ENCODE assay signal across 8 cellular contexts in genomic region chr12:76878045-76878898, GRCh38. TPM values are rescaled to one million over a fixed set of nuclear protein-coding genes. Genes with fewer than 3 reads are reported as not detected.
DNase-seq lines count a peak whose midpoint lies in the region; ATAC-seq and TF ChIP-seq lines count a peak whose summit lies in the region.

No MANE protein-coding gene starts in this region.

- POLR2A ChIA-PET in activated CD4-positive, alpha-beta T cell treated with anti-CD3 and anti-CD28 coated beads, Interleukin-2, amount 10 ng/mL, durations not matched to agents 7 days and 5 days (lab: Charles Lee): no interaction called here

- no peaks in the 10 kb centered on the region for H3K36me3 Mint-ChIP-seq in activated CD4-positive, alpha-beta T cell treated with anti-CD3 and anti-CD28 coated beads, Interleukin-2, amount 10 ng/mL, durations not matched to agents 7 days and 5 days (ENCODE audit: low read depth)

- H3K4me1 Mint-ChIP-seq in activated CD4-positive, alpha-beta T cell treated with anti-CD3 and anti-CD28 coated beads, Interleukin-2, amount 10 ng/mL, durations not matched to agents 7 days and 5 days: peaks cover 10% of the 10 kb centered on the region

- H3K4me3 ChIP-seq in HUES48 (ENCODE audit: low read depth, low read length) (peak overlapping the region; percentile 88), fibroblast of pulmonary artery (replicated peaks; ENCODE audit: low read depth, low read length) (peak overlapping the region; percentile 63), neuron (ENCODE audit: low read length) (peak overlapping the region; percentile 94)

- ATAC-seq in GM21576 (IDR thresholded peaks at IDR 0.05; ENCODE audit: unreplicated experiment): peak; percentile 39

- peak; percentile 13 for TF ChIP-seq CTCF in fibroblast of pulmonary artery (IDR thresholded peaks at IDR 0.05; ENCODE audit: low read length, missing control alignments)

- H3K36me3 ChIP-seq in HUES48 (ENCODE audit: control insufficient read depth, insufficient read depth, low read length) (no peaks in the 10 kb centered on the region), neuron (ENCODE audit: insufficient read depth, low read length) (peaks cover 5% of the 10 kb centered on the region)

- no peaks in the 10 kb centered on the region for H3K9me3 Mint-ChIP-seq in activated CD4-positive, alpha-beta T cell treated with anti-CD3 and anti-CD28 coated beads, Interleukin-2, amount 10 ng/mL, durations not matched to agents 7 days and 5 days

- peak overlapping the region; percentile 87 for H3K9ac ChIP-seq in HUES48 (ENCODE audit: low read depth, low read length)

- H3K27me3 ChIP-seq in HUES48 (ENCODE audit: control insufficient read depth, insufficient read depth, low read length) (peaks cover 3% of the 10 kb centered on the region; the same call in 1 of the 2 replicates), neuron (ENCODE audit: insufficient read depth, low read length) (no peaks in the 10 kb centered on the region)

- CTCF ChIA-PET in activated CD4-positive, alpha-beta T cell treated with anti-CD3 and anti-CD28 coated beads, Interleukin-2, amount 10 ng/mL, durations not matched to agents 7 days and 5 days (lab: Charles Lee): no interaction called here

- DNase-seq in NCI-H510A treated with DMSO at 0.1 percent for 48 hours (lab: John Stamatoyannopoulos, UW) (peak; percentile 67), NCI-H510A (lab: John Stamatoyannopoulos, UW) (no peak), fibroblast of pulmonary artery (ENCODE audit: low read depth) (peak; percentile 18), AML-193 (lab: John Stamatoyannopoulos, UW) (no peak)
- DNase-seq in activated CD4-positive, alpha-beta T cell treated with anti-CD3 and anti-CD28 coated beads, Interleukin-2, amount 10 ng/mL, durations not matched to agents 7 days and 5 days: no peak

- peaks cover 62% of the 10 kb centered on the region for H3K27me3 Mint-ChIP-seq in activated CD4-positive, alpha-beta T cell treated with anti-CD3 and anti-CD28 coated beads, Interleukin-2, amount 10 ng/mL, durations not matched to agents 7 days and 5 days

- peak overlapping the region; percentile 90 for H3K4me3 Mint-ChIP-seq in activated CD4-positive, alpha-beta T cell treated with anti-CD3 and anti-CD28 coated beads, Interleukin-2, amount 10 ng/mL, durations not matched to agents 7 days and 5 days

- peaks cover 32% of the 10 kb centered on the region for H3K4me1 ChIP-seq in HUES48 (ENCODE audit: control insufficient read depth, insufficient read depth, low read length)
- peaks cover 23% of the 10 kb centered on the region for H3K4me1 ChIP-seq in neuron (ENCODE audit: insufficient read depth, low read length)

- H3K27ac ChIP-seq in HUES48 (ENCODE audit: low read depth, low read length): peak overlapping the region; percentile 93

- no peaks in the 10 kb centered on the region for H3K9me3 ChIP-seq in HUES48 (ENCODE audit: control insufficient read depth, insufficient read depth, low read length)
- H3K9me3 ChIP-seq in neuron (ENCODE audit: low read length): no peaks in the 10 kb centered on the region

- H2AFZ ChIP-seq in neuron (ENCODE audit: low read depth, low read length): peak overlapping the region; percentile 84

- H3K27ac Mint-ChIP-seq in activated CD4-positive, alpha-beta T cell treated with anti-CD3 and anti-CD28 coated beads, Interleukin-2, amount 10 ng/mL, durations not matched to agents 7 days and 5 days: peak overlapping the region; percentile 78

RNA-seq across cellular contexts. Expression of gene CSRP2, which starts 0.5 kb away (rescaled TPM):
- total RNA-seq in activated CD4-positive, alpha-beta T cell treated with anti-CD3 and anti-CD28 coated beads, Interleukin-2, amount 10 ng/mL, durations not matched to agents 7 days and 5 days: under 1 TPM in 1 of 2 experiments, not detected in 1; 0.22 TPM

Comparison
In these comparisons a context has a peak if more than half of its experiments do, and no peak if none do; other contexts are left out.
1. DNase-seq: peak in NCI-H510A treated with DMSO at 0.1 percent for 48 hours (single experiment) and fibroblast of pulmonary artery (single experiment); none in NCI-H510A (single experiment), activated CD4-positive, alpha-beta T cell treated with anti-CD3 and anti-CD28 coated beads, Interleukin-2, amount 10 ng/mL, durations not matched to agents 7 days and 5 days (single experiment) and AML-193 (0 of 2).
2. Peak in every context shown above with its lines, with median percentiles within 50 percentile points of each other: H3K4me3 ChIP-seq.